In genomic region chr16:52597772-52598483, GRCh38 we compare ENCODE assay signal across 16 cellular contexts. TPM values are rescaled to one million over a fixed set of nuclear protein-coding genes. Genes with fewer than 3 reads are reported as not detected.
A peak's percentile ranks its signal among the peaks of the same experiment; 100 is the strongest.
DNase-seq lines count a peak whose midpoint lies in the region; TF ChIP-seq lines count a peak whose summit lies in the region.
"Had no signal": no experiment of that assay in that cellular context is flagged by ENCODE, and none has a peak within 500 bp of the region (broad histone marks: within the 10 kb centered on the region; RNA-seq: fewer than 3 reads in every experiment).

No MANE protein-coding gene starts in this region.

- peak; percentile 16 for DNase-seq in DMS79 treated with DMSO at 0.1 percent for 48 hours (lab: John Stamatoyannopoulos, UW)
- DNase-seq in DMS79 (lab: John Stamatoyannopoulos, UW) = no peak
- DNase-seq in NCI-H2196 treated with DMSO at 0.1 percent for 48 hours (lab: John Stamatoyannopoulos, UW; ENCODE audit: unreplicated experiment) = peak; percentile 73
- DNase-seq in endodermal cell = peak; percentile 69
- DNase-seq in stomach = peak; percentile 56
- DNase-seq in C1 segment of cervical spinal cord (lab: John Stamatoyannopoulos, UW) = no peak
- no peak for DNase-seq in HT-29 (ENCODE audit: low spot score)
- no peak for DNase-seq in activated T-cell treated with anti-CD3 and anti-CD28 coated beads for 4 hours
- DNase-seq: 8988T; activated naive CD4-positive, alpha-beta T cell treated with anti-CD3 and anti-CD28 coated beads, Interleukin-2, amount 50 U/mL, for 16 hours; left ventricle myocardium inferior; Peyer's patch; spleen had no signal

- H3K36me3 Mint-ChIP-seq in endodermal cell (ENCODE audit: low read depth) = no peaks in the 10 kb centered on the region

- H3K9me3 Mint-ChIP-seq in endodermal cell = peaks cover 5% of the 10 kb centered on the region
- H3K9me3 Mint-ChIP-seq: neural crest cell had no signal

- TF ChIP-seq CTCF in endodermal cell (conservative IDR thresholded peaks at IDR 0.05) (no peak), stomach (IDR thresholded peaks at IDR 0.05) (no peak)

- no peak for TF ChIP-seq EP300 in stomach (IDR thresholded peaks at IDR 0.05)

- no peak overlapping the region for H3K27ac ChIP-seq in endodermal cell (ENCODE audit: low read depth, low read length)
- peak overlapping the region in 4 of 5 donors; percentile 27 to 61 (median 39) for H3K27ac ChIP-seq in stomach
- H3K27ac ChIP-seq: left ventricle myocardium inferior, Peyer's patch, spleen had no signal

- peak overlapping the region; percentile 73 for H3K27ac Mint-ChIP-seq in endodermal cell

- H3K4me3 ChIP-seq in endodermal cell (ENCODE audit: low read length) (no peak overlapping the region), stomach (no peak overlapping the region)
- H3K4me3 ChIP-seq: left ventricle myocardium inferior, Peyer's patch, spleen had no signal

- no peak overlapping the region for H3K4me3 Mint-ChIP-seq in endodermal cell
- H3K4me3 Mint-ChIP-seq: neural crest cell had no signal

- no peaks in the 10 kb centered on the region for H3K36me3 ChIP-seq in endodermal cell (ENCODE audit: control insufficient read depth, insufficient read depth, low read length)
- no peaks in the 10 kb centered on the region for H3K36me3 ChIP-seq in stomach
- H3K36me3 ChIP-seq: left ventricle myocardium inferior, Peyer's patch, spleen had no signal

- H3K4me1 ChIP-seq in endodermal cell (ENCODE audit: control insufficient read depth, insufficient read depth, low read length) = peaks cover 5% of the 10 kb centered on the region
- H3K4me1 ChIP-seq in stomach = peaks cover 0 to 15% (median 7%) of the 10 kb centered on the region in 4 donors
- H3K4me1 ChIP-seq: Caco-2, left ventricle myocardium inferior, spleen had no signal

- intact Hi-C loops in stomach (cut with DNase I; ENCODE audit: low total_unique reads) = no loop called here

- H3K9me3 ChIP-seq in endodermal cell (ENCODE audit: control insufficient read depth, low read length) (peaks cover 7% of the 10 kb centered on the region), stomach (no peaks in the 10 kb centered on the region)
- H3K9me3 ChIP-seq: Caco-2, left ventricle myocardium inferior, Peyer's patch had no signal

- H3K9ac ChIP-seq in endodermal cell (ENCODE audit: extremely low read depth, low read length, poor library complexity, severe bottlenecking) = no peak overlapping the region

- 72 to 73% methylated on average over 3 to 5 of the region's 5 CpGs for WGBS in endodermal cell (ENCODE audit: insufficient coverage in 1 of 2, insufficient read length in 1 of 2), 2 experiments
- 20 to 38% (median 31%) methylated on average over 5 of the region's 5 CpGs for whole genome bisulfite sequencing in stomach, 5 donors

- peaks cover 22% of the 10 kb centered on the region for H3K27me3 Mint-ChIP-seq in endodermal cell (ENCODE audit: insufficient read depth)

- H3K27me3 ChIP-seq in endodermal cell (ENCODE audit: control insufficient read depth, insufficient read depth, low read length, poor library complexity, severe bottlenecking) (peaks cover 9% of the 10 kb centered on the region), stomach (no peaks in the 10 kb centered on the region)
- H3K27me3 ChIP-seq: Peyer's patch, spleen had no signal

- H3K4me1 Mint-ChIP-seq in endodermal cell = peaks cover 7% of the 10 kb centered on the region

- no peak for TF ChIP-seq POLR2A in stomach (IDR thresholded peaks at IDR 0.05)

RNA-seq across cellular contexts. Expression of gene TOX3, which starts 51.0 kb away (rescaled TPM):
- total RNA-seq in endodermal cell = 1 to 10 TPM; 4.8 to 8.5 TPM
- polyA plus RNA-seq in endodermal cell (2013, experiment 1 of 2) = 52.5 TPM
- 50.3 TPM for polyA plus RNA-seq in endodermal cell (2013, experiment 2 of 2)
- 100 to 1,000 TPM in 1 of 5 donors, 10 to 100 TPM in 2, 1 to 10 TPM in 2; 7.2 to 169 (median 14.2) TPM for total RNA-seq in stomach
- polyA plus RNA-seq in stomach = 10 to 100 TPM in 1 of 3 donors, 1 to 10 TPM in 2; 6.4 to 12.4 (median 9.8) TPM
- 5.7 and 7.1 TPM in 2 replicates for total RNA-seq in HT-29 (2014; rRNA removed; shearing (Covaris generic))
- total RNA-seq: cardiac septum, left ventricle myocardium inferior, spleen had no signal

Comparison
In these comparisons a context has a peak if more than half of its experiments do, and no peak if none do; other contexts are left out.
1. DNase-seq: peak in DMS79 treated with DMSO at 0.1 percent for 48 hours (single experiment), NCI-H2196 treated with DMSO at 0.1 percent for 48 hours (single experiment), endodermal cell (single experiment) and stomach (single experiment); none in DMS79 (single experiment), C1 segment of cervical spinal cord (0 of 14), HT-29 (single experiment) and activated T-cell treated with anti-CD3 and anti-CD28 coated beads for 4 hours (single experiment).